Comparison of ENCODE assay signal across 19 cellular contexts in the genomic region with DNA sequence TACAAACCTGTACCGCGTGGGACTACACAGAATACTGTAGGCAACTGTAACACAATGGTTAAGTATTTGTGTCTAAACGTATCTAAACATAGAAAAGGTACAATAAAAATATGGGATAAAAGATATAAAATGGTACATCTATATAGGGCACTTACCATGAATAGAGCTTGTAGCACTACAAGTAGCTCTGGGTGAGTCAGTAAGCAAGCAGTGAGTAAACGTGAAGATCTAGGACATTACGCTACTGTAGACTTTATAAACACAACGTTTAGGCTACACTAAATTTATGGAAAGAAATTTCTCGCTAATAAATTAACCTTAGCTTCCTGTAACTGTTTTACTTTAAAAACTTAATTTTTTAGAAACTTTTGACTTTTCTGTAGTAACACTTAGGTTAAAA. TPM values are rescaled to one million over a fixed set of nuclear protein-coding genes. Genes with fewer than 3 reads are reported as not detected.
A peak's percentile ranks its signal among the peaks of the same experiment; 100 is the strongest.
DNase-seq lines count a peak whose midpoint lies in the region; ATAC-seq, FAIRE-seq and TF ChIP-seq lines count a peak whose summit lies in the region.
"Had no signal": no experiment of that assay in that cellular context is flagged by ENCODE, and none has a peak within 500 bp of the region (broad histone marks: within the 10 kb centered on the region; RNA-seq: fewer than 3 reads in every experiment).

No MANE protein-coding gene starts in this region.

- peak; percentile 100 for ATAC-seq in PC-3
- no peak for ATAC-seq in left cardiac atrium

- H3K9me3 Mint-ChIP-seq in astrocyte (ENCODE audit: unreplicated experiment), result peaks cover 12% of the 10 kb centered on the region

- DNase-seq in PC-3 (peak; percentile 57), astrocyte (ENCODE audit: low read depth) (no peak), kidney (no peak), AG08395 (ENCODE audit: low spot score) (no peak), SJCRH30 (no peak), left cardiac atrium (no peak)
- DNase-seq in stimulated activated naive CD4-positive, alpha-beta T cell treated with Interleukin-2 at 50 U/mL for 16 hours (lab: John Stamatoyannopoulos, UW), result no peak
- DNase-seq: AML-193; C1 segment of cervical spinal cord; CD4-positive, alpha-beta memory T cell; COR-L47; DMS53; DMS79 treated with DMSO at 0.1 percent for 48 hours; GF-D8; GOT3; HFFc6 had no signal

- FAIRE-seq in astrocyte (lab: Jason Lieb, UNC) (peak; percentile 26), kidney (lab: Jason Lieb, UNC) (peak; percentile 13)
- FAIRE-seq: GM18507, H54 had no signal

- intact Hi-C loops in PC-3 (cut with micrococcal nuclease) (no loop called here), kidney (cut with DNase I) (no loop called here), left cardiac atrium (cut with DNase I) (no loop called here)

- BruUV-seq in PC-3 (replicated peaks; lab: Mats Ljungman, UMichigan), result no TSS peak

- peaks cover 5% of the 10 kb centered on the region for H3K4me1 Mint-ChIP-seq in astrocyte (ENCODE audit: low read depth, unreplicated experiment)

- H3K4me1 ChIP-seq in PC-3 (ENCODE audit: insufficient read depth, low read length) (peaks cover 6% of the 10 kb centered on the region), astrocyte (ENCODE audit: insufficient read depth, low read length) (no peaks in the 10 kb centered on the region), kidney (ENCODE audit: control insufficient read depth in 1 of 2, insufficient read depth in 1 of 2, low read depth in 1 of 2, low read length in 2 of 2) (no peaks in the 10 kb centered on the region), SJCRH30 (no peaks in the 10 kb centered on the region)
- H3K4me1 ChIP-seq: HAP-1 had no signal

- H3K27me3 Mint-ChIP-seq in astrocyte (ENCODE audit: low read depth, unreplicated experiment), result no peaks in the 10 kb centered on the region
- H3K27me3 Mint-ChIP-seq: CD4-positive, alpha-beta memory T cell had no signal

- CTCF ChIA-PET in PC-3 (lab: Charles Lee), result interaction anchor here (0.8 kb wide), 1 partner anchor 29 kb away, joined by 3 read pairs; no protein-coding TSS in a partner anchor

- H3K27ac Mint-ChIP-seq in astrocyte (ENCODE audit: unreplicated experiment), result no peak overlapping the region
- H3K27ac Mint-ChIP-seq: CD4-positive, alpha-beta memory T cell; HFFc6 had no signal

- H3F3A ChIP-seq in PC-3 (ENCODE audit: low read length, unreplicated experiment), result no peaks in the 10 kb centered on the region

- H3K79me2 ChIP-seq in PC-3 (ENCODE audit: low read length) (peaks cover 16% of the 10 kb centered on the region; the same call in 1 of the 2 replicates), astrocyte (ENCODE audit: insufficient read depth, low read length) (peaks cover 19% of the 10 kb centered on the region)

- H3K9me2 ChIP-seq in PC-3 (replicated peaks; ENCODE audit: low read length), result no peaks in the 10 kb centered on the region

- H3K27ac ChIP-seq in PC-3 (ENCODE audit: low read length) (peak overlapping the region; percentile 74), astrocyte (ENCODE audit: low read depth, low read length) (no peak overlapping the region), kidney (ENCODE audit: low read depth in 2 of 2, low read length in 2 of 2) (no peak overlapping the region), SJCRH30 (no peak overlapping the region)

- H3K4me3 Mint-ChIP-seq in astrocyte (ENCODE audit: unreplicated experiment), result no peak overlapping the region
- H3K4me3 Mint-ChIP-seq: CD4-positive, alpha-beta memory T cell; HFFc6 had no signal

- TF ChIP-seq CTCF in PC-3 (conservative IDR thresholded peaks at IDR 0.05; ENCODE audit: low read depth, low read length) (no peak), astrocyte (IDR thresholded peaks at IDR 0.05; ENCODE audit: insufficient read depth, low read depth, low read length) (no peak), kidney (IDR thresholded peaks at IDR 0.05; ENCODE audit: borderline replicate concordance, extremely low read depth, insufficient read depth) (no peak)

- H3K36me3 ChIP-seq in PC-3 (ENCODE audit: low read depth, low read length) (no peaks in the 10 kb centered on the region; the same call in 1 of the 2 replicates), astrocyte (ENCODE audit: insufficient read depth, low read length) (peaks cover 3% of the 10 kb centered on the region), kidney (ENCODE audit: control insufficient read depth in 1 of 2, insufficient read depth in 2 of 2, low read length in 2 of 2) (no peaks in the 10 kb centered on the region), SJCRH30 (peaks cover 7% of the 10 kb centered on the region)

- H2AFZ ChIP-seq in PC-3 (ENCODE audit: low read length) (no peak overlapping the region), astrocyte (ENCODE audit: low read depth, low read length) (no peak overlapping the region)

- H3K4me2 ChIP-seq in PC-3 (ENCODE audit: low read length), result no peak overlapping the region
- no peak overlapping the region for H3K4me2 ChIP-seq in astrocyte (ENCODE audit: low read length)

- H3K36me3 Mint-ChIP-seq in astrocyte (ENCODE audit: low read depth, unreplicated experiment), result peaks cover 25% of the 10 kb centered on the region

- H3K9ac ChIP-seq in PC-3 (ENCODE audit: low read length), result peak overlapping the region; percentile 30; the same call in 1 of the 2 replicates
- H3K9ac ChIP-seq in astrocyte (ENCODE audit: low read length), result no peak overlapping the region
- no peak overlapping the region for H3K9ac ChIP-seq in kidney (ENCODE audit: low read length in 2 of 2)

- no peaks in the 10 kb centered on the region for H3K27me3 ChIP-seq in PC-3 (ENCODE audit: low read length)
- H3K27me3 ChIP-seq in astrocyte (ENCODE audit: insufficient read depth, low read length), result no peaks in the 10 kb centered on the region
- H3K27me3 ChIP-seq in SJCRH30, result no peaks in the 10 kb centered on the region

- POLR2A ChIA-PET in PC-3 (lab: Charles Lee; ENCODE audit: unreplicated experiment), result interaction anchor here (0.5 kb wide), 1 partner anchor 27 kb away, joined by 5 read pairs; no protein-coding TSS in a partner anchor

- H4K20me1 ChIP-seq in PC-3 (ENCODE audit: low read length), result no peaks in the 10 kb centered on the region
- peaks cover 4% of the 10 kb centered on the region for H4K20me1 ChIP-seq in astrocyte (ENCODE audit: insufficient read depth, low read length)

- H3K9me3 ChIP-seq in PC-3 (ENCODE audit: low read length), result no peaks in the 10 kb centered on the region
- H3K9me3 ChIP-seq in astrocyte (ENCODE audit: insufficient read depth, low read depth, low read length), result no peaks in the 10 kb centered on the region
- peaks cover 0 to 2% of the 10 kb centered on the region in 2 donors for H3K9me3 ChIP-seq in kidney (ENCODE audit: control insufficient read depth in 1 of 2, low read length in 2 of 2)
- H3K9me3 ChIP-seq in SJCRH30 (replicated peaks), result no peaks in the 10 kb centered on the region
- H3K9me3 ChIP-seq: HAP-1 had no signal

- H3K4me3 ChIP-seq in PC-3 (ENCODE audit: low read length), result no peak overlapping the region
- no peak overlapping the region for H3K4me3 ChIP-seq in astrocyte (ENCODE audit: insufficient read depth, low read depth, low read length)
- H3K4me3 ChIP-seq in kidney (ENCODE audit: low read length in 2 of 2), result no peak overlapping the region
- H3K4me3 ChIP-seq in SJCRH30, result no peak overlapping the region
- H3K4me3 ChIP-seq: HAP-1 had no signal

RNA-seq across cellular contexts. Expression of a gene that starts 46.5 kb away (rescaled TPM):
- 48.6 and 59.0 TPM in 2 replicates for total RNA-seq in PC-3 (2014; rRNA removed)
- 37.0 and 43.6 TPM in 2 replicates for total RNA-seq in astrocyte
- 50.8 TPM for total RNA-seq in kidney
- 40.0 TPM for polyA plus RNA-seq in kidney (ENCODE audit: insufficient read depth, low read depth, low replicate concordance)
- 98.5 and 105 TPM in 2 replicates for total RNA-seq in SJCRH30 (2014; rRNA removed; shearing (Covaris generic))
- total RNA-seq in left cardiac atrium, result 10 to 100 TPM; 46.0 to 50.1 TPM

RNA-seq across cellular contexts. Expression of a gene that starts 46.6 kb away (rescaled TPM):
- total RNA-seq in PC-3 (2014; rRNA removed) (3.4 and 6.0 TPM in 2 replicates), astrocyte (11.4 and 13.5 TPM in 2 replicates), kidney (9.8 TPM), left cardiac atrium (10 to 100 TPM in 1 of 2 donors, 1 to 10 TPM in 1; 8.5 to 12.4 TPM)
- polyA plus RNA-seq in kidney (ENCODE audit: insufficient read depth, low read depth, low replicate concordance), result 7.2 TPM
- total RNA-seq in SJCRH30 (2014; rRNA removed; shearing (Covaris generic)), result 12.7 and 13.4 TPM in 2 replicates
